ENCODE assay signal across 8 cellular contexts in genomic region chr2:156436477-156437085, GRCh38. TPM values are rescaled to one million over a fixed set of nuclear protein-coding genes. Genes with fewer than 3 reads are reported as not detected.
A peak's percentile ranks its signal among the peaks of the same experiment; 100 is the strongest.
DNase-seq lines count a peak whose midpoint lies in the region; ATAC-seq and TF ChIP-seq lines count a peak whose summit lies in the region.

No MANE protein-coding gene starts in this region.

- no peak for TF ChIP-seq POLR2A in stomach (IDR thresholded peaks at IDR 0.05)

- H4K20me1 ChIP-seq in BLaER1, result no peaks in the 10 kb centered on the region

- H3K9ac ChIP-seq in BLaER1, result peak overlapping the region; percentile 91

- H3K27me3 ChIP-seq in BLaER1 (no peaks in the 10 kb centered on the region), SJCRH30 (no peaks in the 10 kb centered on the region), stomach (no peaks in the 10 kb centered on the region)

- H3K9me3 ChIP-seq in BLaER1 (no peaks in the 10 kb centered on the region), SJCRH30 (replicated peaks) (no peaks in the 10 kb centered on the region), stomach (no peaks in the 10 kb centered on the region)

- 0 to 1% (median 0%) methylated on average over 15 to 19 of the region's 19 CpGs for WGBS in stomach, 5 donors

- H3K36me3 ChIP-seq in BLaER1 (peaks cover 7% of the 10 kb centered on the region; the same call in 1 of the 2 replicates), SJCRH30 (no peaks in the 10 kb centered on the region), stomach (no peaks in the 10 kb centered on the region)

- TF ChIP-seq EP300 in stomach (IDR thresholded peaks at IDR 0.05), result no peak

- H3K4me3 ChIP-seq in BLaER1 (peak overlapping the region; percentile 80), SJCRH30 (peak overlapping the region; percentile 52), stomach (peak overlapping the region; percentile 53 to 69 (median 64))

- H3K4me1 ChIP-seq in BLaER1 (peaks cover 22% of the 10 kb centered on the region), SJCRH30 (no peaks in the 10 kb centered on the region), stomach (peaks cover 23 to 50% (median 29%) of the 10 kb centered on the region in 4 donors)

- H3K27ac ChIP-seq in BLaER1 (peak overlapping the region; percentile 90), SJCRH30 (peak overlapping the region; percentile 79), caudate nucleus (ENCODE audit: low read depth, low read length) (peak overlapping the region; percentile 96), stomach (peak overlapping the region; percentile 91 to 99 (median 99))

- DNase-seq in SJCRH30 (no peak), caudate nucleus (lab: John Stamatoyannopoulos, UW) (peak in 19 of 61 donors; percentile 6 to 64 (median 44)), left lobe of liver (ENCODE audit: low spot score) (no peak), stomach (peak; percentile 44), NCI-H2196 treated with DMSO at 0.1 percent for 48 hours (lab: John Stamatoyannopoulos, UW; ENCODE audit: unreplicated experiment) (no peak)

- peak; percentile 49 for ATAC-seq in GM19023 (IDR thresholded peaks at IDR 0.05; ENCODE audit: unreplicated experiment)
- ATAC-seq in HG03103 (IDR thresholded peaks at IDR 0.05; ENCODE audit: low read depth, unreplicated experiment), result peak; percentile 53
- ATAC-seq in left lobe of liver, result peak; percentile 7

- peak overlapping the region; percentile 93 for H3K4me2 ChIP-seq in BLaER1

- no peak for TF ChIP-seq CTCF in stomach (IDR thresholded peaks at IDR 0.05)

- intact Hi-C loops in stomach (cut with DNase I; ENCODE audit: low total_unique reads), result no loop called here

RNA-seq across cellular contexts. Expression of gene GPD2, which starts 0.4 kb away (rescaled TPM):
- 9.9 and 10.6 TPM in 2 replicates for total RNA-seq in SJCRH30 (2014; rRNA removed; shearing (Covaris generic))
- total RNA-seq in left lobe of liver (3.2 TPM), stomach (100 to 1,000 TPM in 2 of 5 donors, 10 to 100 TPM in 2, 1 to 10 TPM in 1; 8.1 to 254 (median 58.1) TPM)
- polyA plus RNA-seq in stomach, result 1 to 10 TPM; 6.2 to 9.5 (median 8.7) TPM
